Comparison of ENCODE assay signal across 8 cellular contexts in genomic region chr1:220733090-220733569, GRCh38. TPM values are rescaled to one million over a fixed set of nuclear protein-coding genes. Genes with fewer than 3 reads are reported as not detected.
A peak's percentile ranks its signal among the peaks of the same experiment; 100 is the strongest.
DNase-seq lines count a peak whose midpoint lies in the region; ATAC-seq and TF ChIP-seq lines count a peak whose summit lies in the region.

No MANE protein-coding gene starts in this region.

- 13% methylated on average over 15 of the region's 15 CpGs for WGBS in hepatocyte (ENCODE audit: low lambda C conversion rate, missing lambda C conversion rate)
- 1 to 4% methylated on average over 15 of the region's 15 CpGs for WGBS in sigmoid colon, 2 donors

- ATAC-seq in HG02763 (IDR thresholded peaks at IDR 0.05; ENCODE audit: unreplicated experiment) (peak; percentile 79), T-helper 17 cell (peak; percentile 96)

- peaks cover 3% of the 10 kb centered on the region for H3K36me3 Mint-ChIP-seq in T-helper 17 cell (ENCODE audit: low read depth)

- H3K27me3 ChIP-seq in hepatocyte (no peaks in the 10 kb centered on the region), sigmoid colon (no peaks in the 10 kb centered on the region)

- TF ChIP-seq CTCF in GM12875 (IDR thresholded peaks at IDR 0.05; ENCODE audit: borderline replicate concordance, insufficient read depth, low read depth, low read length) (peak; percentile 76), hepatocyte (IDR thresholded peaks at IDR 0.05; ENCODE audit: poor library complexity) (peak; percentile 86), sigmoid colon (IDR thresholded peaks at IDR 0.05) (peak; percentile 39 to 88 (median 77))

- H3K9me2 ChIP-seq in hepatocyte (replicated peaks; ENCODE audit: insufficient read depth) = no peaks in the 10 kb centered on the region

- H3K4me3 ChIP-seq in GM12875 (ENCODE audit: low read depth, low read length) (no peak overlapping the region), hepatocyte (no peak overlapping the region), sigmoid colon (peak overlapping the region in 3 of 4 donors; percentile 3 to 22 (median 4))

- H3K9me3 ChIP-seq in T-helper 17 cell (ENCODE audit: control insufficient read depth, low read length, poor library complexity, severe bottlenecking) (no peaks in the 10 kb centered on the region), hepatocyte (ENCODE audit: low read depth) (no peaks in the 10 kb centered on the region), sigmoid colon (no peaks in the 10 kb centered on the region)

- intact Hi-C loops in sigmoid colon (cut with DNase I) = loop anchor here (1.0 kb wide), 1 partner anchor 43 kb away; the partner anchor contains the start of gene C1orf115

- peaks cover 4% of the 10 kb centered on the region for H3K27me3 Mint-ChIP-seq in T-helper 17 cell

- H3K4me1 ChIP-seq in hepatocyte (ENCODE audit: insufficient read depth) = peaks cover 16% of the 10 kb centered on the region
- H3K4me1 ChIP-seq in sigmoid colon = peaks cover 0 to 22% (median 11%) of the 10 kb centered on the region in 4 donors

- no peak for TF ChIP-seq POLR2A in sigmoid colon (IDR thresholded peaks at IDR 0.05)

- H3K36me3 ChIP-seq in hepatocyte (replicated peaks; ENCODE audit: insufficient read depth, low read depth) = no peaks in the 10 kb centered on the region
- H3K36me3 ChIP-seq in sigmoid colon = no peaks in the 10 kb centered on the region

- TF ChIP-seq EP300 in sigmoid colon (IDR thresholded peaks at IDR 0.05) = no peak

- peak overlapping the region; percentile 64 for H3K4me2 ChIP-seq in hepatocyte

- H3K79me2 ChIP-seq in hepatocyte = no peaks in the 10 kb centered on the region

- peak overlapping the region; percentile 67 for H2AFZ ChIP-seq in hepatocyte

- H3K4me3 Mint-ChIP-seq in T-helper 17 cell = peak overlapping the region; percentile 33

- H3K4me1 Mint-ChIP-seq in T-helper 17 cell = peaks cover 23% of the 10 kb centered on the region

- DNase-seq in NCI-H1436 (lab: John Stamatoyannopoulos, UW) (peak; percentile 77), T-helper 17 cell (peak; percentile 49 to 72 (median 60)), amygdala (lab: John Stamatoyannopoulos, UW) (peak in 43 of 56 donors; percentile 3 to 63 (median 31)), hepatocyte (ENCODE audit: low spot score) (peak; percentile 88), sigmoid colon (peak; percentile 87), NCI-H187 treated with DMSO at 0.1 percent for 48 hours (lab: John Stamatoyannopoulos, UW) (no peak)

- no peaks in the 10 kb centered on the region for H4K20me1 ChIP-seq in hepatocyte (ENCODE audit: insufficient read depth, poor library complexity, severe bottlenecking)

- H3K27ac Mint-ChIP-seq in T-helper 17 cell = no peak overlapping the region

- H3K27ac ChIP-seq in hepatocyte = peak overlapping the region; percentile 79
- H3K27ac ChIP-seq in sigmoid colon = peak overlapping the region; percentile 33 to 68 (median 42)

RNA-seq across cellular contexts. Expression of gene MTARC2, which starts 15.0 kb away (rescaled TPM):
- total RNA-seq in T-helper 17 cell (under 1 TPM in 1 of 2 donors, not detected in 1; 0.72 TPM), hepatocyte (24.4 and 26.7 TPM in 2 replicates), sigmoid colon (10 to 100 TPM; 11.4 to 22.7 (median 18.8) TPM)
- polyA plus RNA-seq in hepatocyte (23.7 and 27.8 TPM in 2 replicates), sigmoid colon (10 to 100 TPM in 1 of 3 donors, 1 to 10 TPM in 2; 4.8 to 11.9 (median 6.0) TPM)

RNA-seq across cellular contexts. Expression of gene C1orf115, which starts 43.0 kb away (rescaled TPM):
- total RNA-seq in T-helper 17 cell (1 to 10 TPM in 1 of 2 donors, under 1 TPM in 1; 0.50 to 2.1 TPM), hepatocyte (46.4 and 49.2 TPM in 2 replicates), sigmoid colon (1 to 10 TPM; 3.9 to 8.9 (median 7.4) TPM)
- polyA plus RNA-seq in hepatocyte (27.2 and 42.3 TPM in 2 replicates), sigmoid colon (100 to 1,000 TPM in 2 of 3 donors, 10 to 100 TPM in 1; 33.7 to 197 (median 114) TPM)

RNA-seq across cellular contexts. Expression of gene MTARC1, which starts 53.6 kb away (rescaled TPM):
- under 1 TPM in 1 of 2 donors, not detected in 1; 0.75 TPM for total RNA-seq in T-helper 17 cell
- 19.9 and 24.0 TPM in 2 replicates for total RNA-seq in hepatocyte
- polyA plus RNA-seq in hepatocyte = 11.9 and 15.8 TPM in 2 replicates
- total RNA-seq in sigmoid colon = 10 to 100 TPM in 2 of 4 donors, 1 to 10 TPM in 2; 5.3 to 13.2 (median 8.6) TPM
- polyA plus RNA-seq in sigmoid colon = 10 to 100 TPM in 2 of 3 donors, 1 to 10 TPM in 1; 8.6 to 31.4 (median 15.6) TPM

Comparison
In these comparisons a context has a peak if more than half of its experiments do, and no peak if none do; other contexts are left out.
1. H3K4me3 ChIP-seq: peak in sigmoid colon (3 of 4); none in GM12875 (single experiment) and hepatocyte (single experiment).
2. RNA of gene MTARC2, which starts 15.0 kb away (total RNA-seq): 24.4 to 26.7 TPM in hepatocyte and 11.4 to 22.7 TPM in sigmoid colon; 0.72 TPM in T-helper 17 cell; every median in the first group is over 4 times any median in the second.
3. Peak in every context shown above with its lines, with median percentiles within 50 percentile points of each other: CTCF ChIP-seq.